In genomic region chr3:82883072-82883471, GRCh38 we compare ENCODE assay signal across 20 cellular contexts.
A peak's percentile ranks its signal among the peaks of the same experiment; 100 is the strongest.
DNase-seq lines count a peak whose midpoint lies in the region; FAIRE-seq and TF ChIP-seq lines count a peak whose summit lies in the region.
"Had no signal": no experiment of that assay in that cellular context is flagged by ENCODE, and none has a peak within 500 bp of the region (broad histone marks: within the 10 kb centered on the region; RNA-seq: fewer than 3 reads in every experiment).

No MANE protein-coding gene starts in this region.

- BruUV-seq in OCI-LY7 (replicated peaks; lab: Mats Ljungman, UMichigan), result no TSS peak

- FAIRE-seq in A204.1 (lab: Jason Lieb, UNC), result peak; percentile 64
- FAIRE-seq: GM12891, GM18507 had no signal

- peak overlapping the region; percentile 30; the same call in 1 of the 2 replicates for H2AFZ ChIP-seq in OCI-LY7 (ENCODE audit: low read length)
- H2AFZ ChIP-seq: GM23338 had no signal

- H4K20me1 ChIP-seq in OCI-LY7 (ENCODE audit: insufficient read depth, low read length), result no peaks in the 10 kb centered on the region
- H4K20me1 ChIP-seq: BLaER1 had no signal

- CTCF ChIA-PET in OCI-LY7 (lab: Charles Lee; ENCODE audit: unreplicated experiment), result no interaction called here
- CTCF ChIA-PET in HEK293T (lab: Yijun Ruan, JAX), result no interaction called here

- H3K36me3 ChIP-seq in OCI-LY7 (ENCODE audit: insufficient read depth, low read length), result no peaks in the 10 kb centered on the region
- H3K36me3 ChIP-seq: BLaER1 had no signal

- H3K4me1 ChIP-seq in OCI-LY7 (ENCODE audit: insufficient read depth, low read length, poor library complexity, severe bottlenecking), result no peaks in the 10 kb centered on the region
- H3K4me1 ChIP-seq: BLaER1, Caco-2 had no signal

- no peak overlapping the region for H3K4me3 ChIP-seq in Jurkat, Clone E6-1 (ENCODE audit: low read length)
- no peak overlapping the region for H3K4me3 ChIP-seq in OCI-LY7 (ENCODE audit: low read depth, low read length, poor library complexity, severe bottlenecking)
- H3K4me3 ChIP-seq: BLaER1, GM23338 had no signal

- no peak overlapping the region for H3K4me3 Mint-ChIP-seq in glutamatergic neuron (ENCODE audit: unreplicated experiment)
- H3K4me3 Mint-ChIP-seq: B cell; CD4-positive, CD25-positive, alpha-beta regulatory T cell; CD8-positive, alpha-beta T cell; GM23338; H9 had no signal

- H3K27me3 Mint-ChIP-seq in glutamatergic neuron (ENCODE audit: unreplicated experiment), result peaks cover 2% of the 10 kb centered on the region
- H3K27me3 Mint-ChIP-seq: B cell; CD4-positive, CD25-positive, alpha-beta regulatory T cell had no signal

- no peaks in the 10 kb centered on the region for H3K79me2 ChIP-seq in OCI-LY7 (ENCODE audit: insufficient read depth, low read depth, low read length)

- H3K27ac ChIP-seq in OCI-LY7 (ENCODE audit: low read depth, low read length, poor library complexity, severe bottlenecking), result no peak overlapping the region
- H3K27ac ChIP-seq: BLaER1, C4-2B had no signal

- no peaks in the 10 kb centered on the region for H3K4me1 Mint-ChIP-seq in glutamatergic neuron (ENCODE audit: low read depth, unreplicated experiment)
- H3K4me1 Mint-ChIP-seq: B cell; CD4-positive, CD25-positive, alpha-beta regulatory T cell; GM23338; H9 had no signal

- H3K9me3 Mint-ChIP-seq in glutamatergic neuron (ENCODE audit: unreplicated experiment), result no peaks in the 10 kb centered on the region
- H3K9me3 Mint-ChIP-seq: GM23338, H9 had no signal

- no peaks in the 10 kb centered on the region for H3K36me3 Mint-ChIP-seq in glutamatergic neuron (ENCODE audit: unreplicated experiment)
- H3K36me3 Mint-ChIP-seq: CD4-positive, CD25-positive, alpha-beta regulatory T cell; CD8-positive, alpha-beta T cell had no signal

- peak; percentile 2 for DNase-seq in Jurkat, Clone E6-1 (ENCODE audit: low read depth, low spot score)
- DNase-seq in OCI-LY7 (ENCODE audit: low spot score), result no peak
- no peak for DNase-seq in glutamatergic neuron
- DNase-seq in GM03348 (ENCODE audit: low spot score), result no peak
- no peak for DNase-seq in HEK293T (ENCODE audit: extremely low spot score)
- DNase-seq: 8988T; Caco-2; CD4-positive, CD25-positive, alpha-beta regulatory T cell; CD8-positive, alpha-beta T cell; DMS153; EL; GDM1; H9 had no signal

- no peaks in the 10 kb centered on the region for H3K9me2 ChIP-seq in OCI-LY7 (ENCODE audit: insufficient read depth, low read length)

- H3K27ac Mint-ChIP-seq in glutamatergic neuron (ENCODE audit: unreplicated experiment), result no peak overlapping the region
- H3K27ac Mint-ChIP-seq: B cell; CD4-positive, CD25-positive, alpha-beta regulatory T cell; CD8-positive, alpha-beta T cell; GM23338; H9 had no signal

- no peak overlapping the region for H3K4me2 ChIP-seq in OCI-LY7 (ENCODE audit: low read length)
- H3K4me2 ChIP-seq: BLaER1, GM23338 had no signal

- 0 out of 2 replicates have a peak, but pooled peaks cover 4% of the 10 kb centered on the region for H3K9me3 ChIP-seq in OCI-LY7 (ENCODE audit: low read length)
- H3K9me3 ChIP-seq: BLaER1, Caco-2 had no signal

- intact Hi-C loops in OCI-LY7 (cut with micrococcal nuclease; ENCODE audit: unreplicated experiment), result no loop called here

- POLR2A ChIA-PET in OCI-LY7 (lab: Charles Lee), result interaction anchor here (1.0 kb wide), 1 partner anchor 29 kb away, joined by 3 read pairs; no protein-coding TSS in a partner anchor
- POLR2A ChIA-PET in HEK293T (lab: Yijun Ruan, JAX), result no interaction called here

- no peak for TF ChIP-seq CTCF in OCI-LY7 (conservative IDR thresholded peaks at IDR 0.05; ENCODE audit: low read length)
- no peak for TF ChIP-seq CTCF in glutamatergic neuron (IDR thresholded peaks at IDR 0.05; ENCODE audit: partially characterized antibody, unreplicated experiment)

TF ChIP-seq in HEK293T, 16 proteins besides CTCF, POLR2A, EP300 and RAD21:
- TF ChIP-seq ZNF384 (IDR thresholded peaks at IDR 0.05), result no peak
- no peak for TF ChIP-seq NFRKB (IDR thresholded peaks at IDR 0.05)
- no peak for TF ChIP-seq SUZ12 (IDR thresholded peaks at IDR 0.05)
